13 cellular contexts compared by ENCODE assay signal in genomic region chr16:74449470-74449869, GRCh38. TPM values are rescaled to one million over a fixed set of nuclear protein-coding genes. Genes with fewer than 3 reads are reported as not detected.
A peak's percentile ranks its signal among the peaks of the same experiment; 100 is the strongest.
DNase-seq lines count a peak whose midpoint lies in the region; ATAC-seq and TF ChIP-seq lines count a peak whose summit lies in the region.
"Had no signal": no experiment of that assay in that cellular context is flagged by ENCODE, and none has a peak within 500 bp of the region (broad histone marks: within the 10 kb centered on the region; RNA-seq: fewer than 3 reads in every experiment).

No MANE protein-coding gene starts in this region.

- intact Hi-C loops in CD14-positive monocyte (cut with micrococcal nuclease): no loop called here

- ATAC-seq in SK-N-SH treated with all-trans-retinoic acid at 6 μM for 48 hours: peak; percentile 84
- ATAC-seq in foreskin keratinocyte: peak; percentile 96
- no peak for ATAC-seq in GM19455 (IDR thresholded peaks at IDR 0.05; ENCODE audit: unreplicated experiment)
- ATAC-seq in HG02642 (IDR thresholded peaks at IDR 0.05; ENCODE audit: poor library complexity, unreplicated experiment): no peak
- ATAC-seq: activated CD4-positive, CD25-positive, alpha-beta regulatory T cell treated with anti-CD3 and anti-CD28 coated beads, Interleukin-2, amount 50 U/mL, for 24 hours had no signal

- H3K27ac ChIP-seq in foreskin keratinocyte (peak overlapping the region; percentile 80), rectal smooth muscle tissue (ENCODE audit: low read depth, low read length) (peak overlapping the region; percentile 16)

- peak overlapping the region; percentile 71 to 93 (median 83) for H3K27ac Mint-ChIP-seq in CD14-positive monocyte
- H3K27ac Mint-ChIP-seq: endodermal cell had no signal

- H3K4me3 ChIP-seq in rectal smooth muscle tissue (ENCODE audit: low read length): no peak overlapping the region
- H3K4me3 ChIP-seq: HAP-1 had no signal

- peaks cover 0 to 3% (median 0%) of the 10 kb centered on the region in 3 donors for H3K27me3 Mint-ChIP-seq in CD14-positive monocyte (ENCODE audit: low read depth in 3 of 3)

- H3K27me3 ChIP-seq in foreskin keratinocyte: no peaks in the 10 kb centered on the region
- H3K27me3 ChIP-seq in rectal smooth muscle tissue (ENCODE audit: control insufficient read depth, insufficient read depth, low read length): no peaks in the 10 kb centered on the region

- peaks cover 19% of the 10 kb centered on the region for H3K36me3 ChIP-seq in rectal smooth muscle tissue (ENCODE audit: control insufficient read depth, insufficient read depth, low read length)

- peaks cover 29% of the 10 kb centered on the region for H3K4me1 Mint-ChIP-seq in CD14-positive monocyte
- H3K4me1 Mint-ChIP-seq: endodermal cell had no signal

- H3K4me1 ChIP-seq in foreskin keratinocyte (peaks cover 27% of the 10 kb centered on the region), rectal smooth muscle tissue (ENCODE audit: control insufficient read depth, insufficient read depth, low read length) (no peaks in the 10 kb centered on the region)
- H3K4me1 ChIP-seq: HAP-1 had no signal

- no peaks in the 10 kb centered on the region for H3K9me3 Mint-ChIP-seq in CD14-positive monocyte
- H3K9me3 Mint-ChIP-seq: endodermal cell had no signal

- no peak overlapping the region for H3K9ac ChIP-seq in rectal smooth muscle tissue (ENCODE audit: low read length)

- no peak for DNase-seq in CD14-positive monocyte (ENCODE audit: low spot score)
- DNase-seq in foreskin keratinocyte: peak; percentile 93 to 96
- no peak for DNase-seq in retina
- no peak for DNase-seq in NCI-H1105 (lab: John Stamatoyannopoulos, UW)
- DNase-seq: endodermal cell, GDM1, NCI-H187 had no signal

- H3K36me3 Mint-ChIP-seq in CD14-positive monocyte: peaks cover 40 to 54% of the 10 kb centered on the region in 2 donors

- no peak for TF ChIP-seq CTCF in CD14-positive monocyte (IDR thresholded peaks at IDR 0.05)
- peak; percentile 73 for TF ChIP-seq CTCF in foreskin keratinocyte (conservative IDR thresholded peaks at IDR 0.05)

- peak overlapping the region in 1 of 2 donors; percentile 73 for H3K4me3 Mint-ChIP-seq in CD14-positive monocyte
- H3K4me3 Mint-ChIP-seq: endodermal cell had no signal

TF ChIP-seq in SK-N-SH treated with all-trans-retinoic acid at 6 μM for 48 hours, 23 proteins besides CTCF, POLR2A, EP300 and RAD21:
- no peak for TF ChIP-seq POU6F1 (CRISPR knock-in tag; IDR thresholded peaks at IDR 0.05; ENCODE audit: borderline replicate concordance, low read depth)
- TF ChIP-seq RARB (CRISPR knock-in tag; IDR thresholded peaks at IDR 0.05): no peak
- no peak for TF ChIP-seq CSRNP3 (CRISPR knock-in tag; IDR thresholded peaks at IDR 0.05)
- no peak for TF ChIP-seq TCF4 (CRISPR knock-in tag; IDR thresholded peaks at IDR 0.05; ENCODE audit: borderline replicate concordance)
- no peak for TF ChIP-seq TOX (CRISPR knock-in tag; IDR thresholded peaks at IDR 0.05; ENCODE audit: borderline replicate concordance)
- no peak for TF ChIP-seq TSHZ2 (CRISPR knock-in tag; IDR thresholded peaks at IDR 0.05)
- no peak for TF ChIP-seq ARNTL (CRISPR knock-in tag; IDR thresholded peaks at IDR 0.05; ENCODE audit: borderline replicate concordance, low read depth)
- TF ChIP-seq ZNF565 (CRISPR knock-in tag; conservative IDR thresholded peaks at IDR 0.05; ENCODE audit: low read depth): no peak
- TF ChIP-seq OSR1 (CRISPR knock-in tag; IDR thresholded peaks at IDR 0.05): no peak
- TF ChIP-seq ZC3H10 (CRISPR knock-in tag; IDR thresholded peaks at IDR 0.05): no peak

RNA-seq across cellular contexts. Expression of gene CLEC18B, which starts 28.2 kb away (rescaled TPM):
- polyA plus RNA-seq in CD14-positive monocyte: not detected
- 0.18 and 0.20 TPM in 2 replicates for total RNA-seq in foreskin keratinocyte
- polyA plus RNA-seq in foreskin keratinocyte: 0.14 and 0.28 TPM in 2 replicates
- total RNA-seq: endodermal cell had no signal

Comparison
In these comparisons a context has a peak if more than half of its experiments do, and no peak if none do; other contexts are left out.
1. DNase-seq: peak in foreskin keratinocyte (2 of 2); none in CD14-positive monocyte (single experiment), retina (single experiment) and NCI-H1105 (single experiment).
2. ATAC-seq: peak in SK-N-SH treated with all-trans-retinoic acid at 6 μM for 48 hours (single experiment) and foreskin keratinocyte (single experiment); none in GM19455 (single experiment) and HG02642 (single experiment).